14 cellular contexts compared by ENCODE assay signal in genomic region chr5:174409070-174409469, GRCh38.
DNase-seq lines count a peak whose midpoint lies in the region; ATAC-seq and TF ChIP-seq lines count a peak whose summit lies in the region.
"Had no signal": no experiment of that assay in that cellular context is flagged by ENCODE, and none has a peak within 500 bp of the region (broad histone marks: within the 10 kb centered on the region; RNA-seq: fewer than 3 reads in every experiment).

No MANE protein-coding gene starts in this region.

- POLR2A ChIA-PET in WTC11 (lab: Charles Lee) = no interaction called here

- no peak overlapping the region for H3K27ac Mint-ChIP-seq in WTC11

- no peak overlapping the region for H3K4me3 Mint-ChIP-seq in WTC11

- H4K91ac ChIP-seq in trophoblast cell (ENCODE audit: low read depth, low read length) = no peak overlapping the region

- TF ChIP-seq CTCF in GM13977 (IDR thresholded peaks at IDR 0.05; ENCODE audit: extremely low read depth, insufficient read depth, missing control alignments) (peak; percentile 19), NB4 (IDR thresholded peaks at IDR 0.05; ENCODE audit: low read depth, low read length) (peak; percentile 49), WTC11 (IDR thresholded peaks at IDR 0.05) (no peak), suprapubic skin (IDR thresholded peaks at IDR 0.05) (no peak)

- TF ChIP-seq POLR2A in NB4 (IDR thresholded peaks at IDR 0.05; ENCODE audit: extremely low read depth, insufficient read length) (no peak), suprapubic skin (IDR thresholded peaks at IDR 0.05) (no peak)

- in situ Hi-C loops in GM13977 (cut with MboI; ENCODE audit: low pct_unique_long_range_greater_than_20kb, low sequenced_read_pairs, unreplicated experiment) = loop anchor here (25.0 kb wide), 1 partner anchor 403 kb away; no protein-coding TSS in a partner anchor

- CTCF ChIA-PET in WTC11 (lab: Charles Lee) = interaction anchor here (1.0 to 3.7 kb wide), 14 partner anchors 10 to 316 kb away, joined by 3 to 30 read pairs (median 5); partner anchors contain the start of gene MSX2

- no peak overlapping the region for H2BK5ac ChIP-seq in trophoblast cell (ENCODE audit: low read depth, low read length, poor library complexity)

- H3K27me3 Mint-ChIP-seq in WTC11 (ENCODE audit: low read depth) = no peaks in the 10 kb centered on the region

- no peak overlapping the region for H3K4me2 ChIP-seq in trophoblast cell (ENCODE audit: low read length)

- H3K18ac ChIP-seq in trophoblast cell (ENCODE audit: low read length) = no peak overlapping the region

- H3K14ac ChIP-seq in trophoblast cell (ENCODE audit: low read length) = no peak overlapping the region

- no peak overlapping the region for H2AFZ ChIP-seq in trophoblast cell (ENCODE audit: insufficient read depth, low read length, poor library complexity)

- H3K4ac ChIP-seq in trophoblast cell (ENCODE audit: low read depth, low read length) = no peak overlapping the region

- H4K12ac ChIP-seq in trophoblast cell (ENCODE audit: low read depth, low read length) = no peak overlapping the region

- peak overlapping the region; percentile 9 for H2AK5ac ChIP-seq in trophoblast cell (ENCODE audit: low read length)

- H4K8ac ChIP-seq in trophoblast cell (ENCODE audit: low read depth, low read length) = no peak overlapping the region

- peak overlapping the region; percentile 51 for H2BK12ac ChIP-seq in trophoblast cell (ENCODE audit: low read length)

- peaks cover 22% of the 10 kb centered on the region for H3K79me1 ChIP-seq in trophoblast cell (ENCODE audit: low read length)

- H3K4me1 Mint-ChIP-seq in WTC11 = no peaks in the 10 kb centered on the region

- H3K27me3 ChIP-seq in trophoblast cell (ENCODE audit: insufficient read depth, low read length) (no peaks in the 10 kb centered on the region), suprapubic skin (peaks cover 7% of the 10 kb centered on the region)
- H3K27me3 ChIP-seq: neutrophil had no signal

- no peak for DNase-seq in GM13977 (ENCODE audit: low spot score)
- peak; percentile 74 for DNase-seq in NB4 (ENCODE audit: low read depth)
- DNase-seq in WTC11 (ENCODE audit: low spot score) = peak; percentile 25
- peak in 1 of 2 donors; percentile 18 for DNase-seq in trophoblast cell
- DNase-seq in GOT3 (lab: John Stamatoyannopoulos, UW) = no peak
- no peak for DNase-seq in suprapubic skin (ENCODE audit: low spot score in 2 of 2)
- DNase-seq: activated CD4-positive, alpha-beta T cell treated with anti-CD3 and anti-CD28 coated beads for 48 hours; activated gamma-delta T cell; cerebellar nuclear complex; gastrocnemius medialis; NCI-H187 treated with DMSO at 0.1 percent for 48 hours; Peyer's patch had no signal

- H3K9me3 ChIP-seq in trophoblast cell (ENCODE audit: insufficient read depth, low read depth, low read length) (no peaks in the 10 kb centered on the region), suprapubic skin (no peaks in the 10 kb centered on the region)
- H3K9me3 ChIP-seq: gastrocnemius medialis, neutrophil, Peyer's patch had no signal

- no CpG with 5 or more reads among the region's 3 CpGs for WGBS in trophoblast cell (ENCODE audit: extremely low coverage, insufficient coverage, insufficient read length)
- WGBS in suprapubic skin = 66% methylated on average over 3 of the region's 3 CpGs

- no peak overlapping the region for H3K27ac ChIP-seq in trophoblast cell (ENCODE audit: low read depth, low read length)
- H3K27ac ChIP-seq in suprapubic skin = no peak overlapping the region
- H3K27ac ChIP-seq: gastrocnemius medialis, neutrophil, Peyer's patch had no signal

- H3K9me3 Mint-ChIP-seq in WTC11 = peaks cover 10% of the 10 kb centered on the region

- H3K36me3 Mint-ChIP-seq in WTC11 = no peaks in the 10 kb centered on the region

- H3K79me2 ChIP-seq in trophoblast cell (ENCODE audit: control insufficient read depth, insufficient read depth, low read length, poor library complexity) = peaks cover 1% of the 10 kb centered on the region

- no peak overlapping the region for H3K23ac ChIP-seq in trophoblast cell (ENCODE audit: low read length)

- H3K36me3 ChIP-seq in trophoblast cell (ENCODE audit: control insufficient read depth in 1 of 2, insufficient read depth in 2 of 2, low read length in 2 of 2) (no peaks in the 10 kb centered on the region), suprapubic skin (no peaks in the 10 kb centered on the region)
- H3K36me3 ChIP-seq: gastrocnemius medialis, neutrophil, Peyer's patch had no signal

- H2BK120ac ChIP-seq in trophoblast cell (ENCODE audit: insufficient read depth, low read length, poor library complexity) = no peak overlapping the region

- no peak overlapping the region for H3K9ac ChIP-seq in trophoblast cell (ENCODE audit: low read length)

- H3K4me3 ChIP-seq in NB4 (ENCODE audit: low read depth, low read length) (no peak overlapping the region), trophoblast cell (ENCODE audit: low read depth, low read length) (no peak overlapping the region), suprapubic skin (no peak overlapping the region)
- H3K4me3 ChIP-seq: gastrocnemius medialis, Peyer's patch had no signal

- peaks cover 3 to 19% of the 10 kb centered on the region in 2 experiments for H3K4me1 ChIP-seq in trophoblast cell (ENCODE audit: control insufficient read depth in 1 of 2, insufficient read depth in 2 of 2, low read length in 2 of 2)
- no peaks in the 10 kb centered on the region for H3K4me1 ChIP-seq in suprapubic skin
- H3K4me1 ChIP-seq: gastrocnemius medialis, Peyer's patch had no signal

- ATAC-seq in WTC11 (peak; percentile 59; the same call in 1 of the 2 replicates), GM19324 (IDR thresholded peaks at IDR 0.05; ENCODE audit: low FRiP score, unreplicated experiment) (no peak)
- ATAC-seq: gastrocnemius medialis had no signal

- no peak for TF ChIP-seq EP300 in suprapubic skin (IDR thresholded peaks at IDR 0.05)

TF ChIP-seq in WTC11, 78 proteins besides CTCF, POLR2A, EP300 and RAD21 (continues in another document):
- no peak for TF ChIP-seq FOXP4 (CRISPR knock-in tag; IDR thresholded peaks at IDR 0.05)
- TF ChIP-seq ZNF512 (CRISPR knock-in tag; IDR thresholded peaks at IDR 0.05; ENCODE audit: borderline replicate concordance) = no peak
- TF ChIP-seq ERG (CRISPR knock-in tag; IDR thresholded peaks at IDR 0.05) = no peak
- no peak for TF ChIP-seq FOXJ3 (CRISPR knock-in tag; IDR thresholded peaks at IDR 0.05; ENCODE audit: borderline replicate concordance)

Comparison
In these comparisons a context has a peak if more than half of its experiments do, and no peak if none do; other contexts are left out.
1. DNase-seq: peak in NB4 (single experiment) and WTC11 (single experiment); none in GM13977 (single experiment), GOT3 (single experiment) and suprapubic skin (0 of 2).
2. CTCF ChIP-seq: peak in GM13977 (single experiment) and NB4 (single experiment); none in WTC11 (single experiment) and suprapubic skin (0 of 2).